ENCODE assay signal across 8 cellular contexts in genomic region chr7:70694357-70694908, GRCh38.
DNase-seq lines count a peak whose midpoint lies in the region; ATAC-seq and TF ChIP-seq lines count a peak whose summit lies in the region.

No MANE protein-coding gene starts in this region.

- H3K9ac ChIP-seq in ES-I3 (ENCODE audit: low read depth, low read length) = peak overlapping the region; percentile 94

- no peaks in the 10 kb centered on the region for H3K9me3 ChIP-seq in ES-I3 (ENCODE audit: control insufficient read depth, insufficient read depth, low read length)

- peaks cover 7% of the 10 kb centered on the region for H3K4me1 Mint-ChIP-seq in activated T-helper 1 cell treated with anti-CD3 and anti-CD28 coated beads, Interleukin-12 subunit alpha, Interleukin-12 subunit beta, Interleukin-2, Interleukin-4 antibody, amounts not matched to agents 30 ng/mL and 10 ng/mL and 1 ng/mL, durations not matched to agents 14 hours and 24 hours and 36 hours (ENCODE audit: low read depth)
- peaks cover 14% of the 10 kb centered on the region for H3K4me1 Mint-ChIP-seq in glutamatergic neuron (ENCODE audit: low read depth, unreplicated experiment)

- H3K4me1 ChIP-seq in ES-I3 (ENCODE audit: insufficient read depth, low read length) = peaks cover 23% of the 10 kb centered on the region

- H3K27ac Mint-ChIP-seq in activated T-helper 1 cell treated with anti-CD3 and anti-CD28 coated beads, Interleukin-12 subunit alpha, Interleukin-12 subunit beta, Interleukin-2, Interleukin-4 antibody, amounts not matched to agents 30 ng/mL and 10 ng/mL and 1 ng/mL, durations not matched to agents 14 hours and 24 hours and 36 hours = no peak overlapping the region
- H3K27ac Mint-ChIP-seq in glutamatergic neuron (ENCODE audit: unreplicated experiment) = peak overlapping the region; percentile 98

- peak; percentile 37 for ATAC-seq in GM21367 (IDR thresholded peaks at IDR 0.05; ENCODE audit: unreplicated experiment)

- no peak for TF ChIP-seq CTCF in glutamatergic neuron (IDR thresholded peaks at IDR 0.05; ENCODE audit: partially characterized antibody, unreplicated experiment)

- intact Hi-C loops in activated T-helper 1 cell treated with anti-CD3 and anti-CD28 coated beads, Interleukin-12 subunit alpha, Interleukin-12 subunit beta, Interleukin-2, Interleukin-4 antibody, amounts not matched to agents 30 ng/mL and 10 ng/mL and 1 ng/mL, durations not matched to agents 14 hours and 24 hours and 36 hours (cut with micrococcal nuclease) = no loop called here

- peak; percentile 41 for DNase-seq in HuH-7 (ENCODE audit: low spot score)
- no peak for DNase-seq in activated T-helper 1 cell treated with anti-CD3 and anti-CD28 coated beads, Interleukin-12 subunit alpha, Interleukin-12 subunit beta, Interleukin-2, Interleukin-4 antibody, amounts not matched to agents 30 ng/mL and 10 ng/mL and 1 ng/mL, durations not matched to agents 14 hours and 24 hours and 36 hours (ENCODE audit: low spot score)
- DNase-seq in glutamatergic neuron = peak; percentile 66
- peak; percentile 27 for DNase-seq in occipital lobe (lab: John Stamatoyannopoulos, UW)
- no peak for DNase-seq in activated CD4-positive, CD25-positive, alpha-beta regulatory T cell treated with anti-CD3 and anti-CD28 coated beads, Interleukin-2, amount 50 U/mL, for 72 hours
- DNase-seq in SHP77 treated with DMSO at 0.1 percent for 48 hours (lab: John Stamatoyannopoulos, UW) = no peak

- peak overlapping the region; percentile 68 for H3K4me3 Mint-ChIP-seq in activated T-helper 1 cell treated with anti-CD3 and anti-CD28 coated beads, Interleukin-12 subunit alpha, Interleukin-12 subunit beta, Interleukin-2, Interleukin-4 antibody, amounts not matched to agents 30 ng/mL and 10 ng/mL and 1 ng/mL, durations not matched to agents 14 hours and 24 hours and 36 hours
- peak overlapping the region; percentile 93 for H3K4me3 Mint-ChIP-seq in glutamatergic neuron (ENCODE audit: unreplicated experiment)

- no peaks in the 10 kb centered on the region for H3K36me3 Mint-ChIP-seq in activated T-helper 1 cell treated with anti-CD3 and anti-CD28 coated beads, Interleukin-12 subunit alpha, Interleukin-12 subunit beta, Interleukin-2, Interleukin-4 antibody, amounts not matched to agents 30 ng/mL and 10 ng/mL and 1 ng/mL, durations not matched to agents 14 hours and 24 hours and 36 hours (ENCODE audit: low read depth)
- H3K36me3 Mint-ChIP-seq in glutamatergic neuron (ENCODE audit: unreplicated experiment) = no peaks in the 10 kb centered on the region

- no peaks in the 10 kb centered on the region for H3K9me3 Mint-ChIP-seq in activated T-helper 1 cell treated with anti-CD3 and anti-CD28 coated beads, Interleukin-12 subunit alpha, Interleukin-12 subunit beta, Interleukin-2, Interleukin-4 antibody, amounts not matched to agents 30 ng/mL and 10 ng/mL and 1 ng/mL, durations not matched to agents 14 hours and 24 hours and 36 hours
- peaks cover 20% of the 10 kb centered on the region for H3K9me3 Mint-ChIP-seq in glutamatergic neuron (ENCODE audit: unreplicated experiment)

- 0 out of 2 replicates have a peak, but pooled peaks cover 3% of the 10 kb centered on the region for H3K36me3 ChIP-seq in ES-I3 (ENCODE audit: insufficient read depth, low read length)

- peaks cover 51% of the 10 kb centered on the region for H3K27me3 Mint-ChIP-seq in activated T-helper 1 cell treated with anti-CD3 and anti-CD28 coated beads, Interleukin-12 subunit alpha, Interleukin-12 subunit beta, Interleukin-2, Interleukin-4 antibody, amounts not matched to agents 30 ng/mL and 10 ng/mL and 1 ng/mL, durations not matched to agents 14 hours and 24 hours and 36 hours (ENCODE audit: insufficient read depth)
- H3K27me3 Mint-ChIP-seq in glutamatergic neuron (ENCODE audit: unreplicated experiment) = peaks cover 15% of the 10 kb centered on the region

Comparison
In these comparisons a context has a peak if more than half of its experiments do, and no peak if none do; other contexts are left out.
1. DNase-seq: peak in HuH-7 (single experiment), glutamatergic neuron (single experiment) and occipital lobe (single experiment); none in activated T-helper 1 cell treated with anti-CD3 and anti-CD28 coated beads, Interleukin-12 subunit alpha, Interleukin-12 subunit beta, Interleukin-2, Interleukin-4 antibody, amounts not matched to agents 30 ng/mL and 10 ng/mL and 1 ng/mL, durations not matched to agents 14 hours and 24 hours and 36 hours (single experiment), activated CD4-positive, CD25-positive, alpha-beta regulatory T cell treated with anti-CD3 and anti-CD28 coated beads, Interleukin-2, amount 50 U/mL, for 72 hours (single experiment) and SHP77 treated with DMSO at 0.1 percent for 48 hours (single experiment).